Comparison of ENCODE assay signal across 8 cellular contexts in the genomic region with DNA sequence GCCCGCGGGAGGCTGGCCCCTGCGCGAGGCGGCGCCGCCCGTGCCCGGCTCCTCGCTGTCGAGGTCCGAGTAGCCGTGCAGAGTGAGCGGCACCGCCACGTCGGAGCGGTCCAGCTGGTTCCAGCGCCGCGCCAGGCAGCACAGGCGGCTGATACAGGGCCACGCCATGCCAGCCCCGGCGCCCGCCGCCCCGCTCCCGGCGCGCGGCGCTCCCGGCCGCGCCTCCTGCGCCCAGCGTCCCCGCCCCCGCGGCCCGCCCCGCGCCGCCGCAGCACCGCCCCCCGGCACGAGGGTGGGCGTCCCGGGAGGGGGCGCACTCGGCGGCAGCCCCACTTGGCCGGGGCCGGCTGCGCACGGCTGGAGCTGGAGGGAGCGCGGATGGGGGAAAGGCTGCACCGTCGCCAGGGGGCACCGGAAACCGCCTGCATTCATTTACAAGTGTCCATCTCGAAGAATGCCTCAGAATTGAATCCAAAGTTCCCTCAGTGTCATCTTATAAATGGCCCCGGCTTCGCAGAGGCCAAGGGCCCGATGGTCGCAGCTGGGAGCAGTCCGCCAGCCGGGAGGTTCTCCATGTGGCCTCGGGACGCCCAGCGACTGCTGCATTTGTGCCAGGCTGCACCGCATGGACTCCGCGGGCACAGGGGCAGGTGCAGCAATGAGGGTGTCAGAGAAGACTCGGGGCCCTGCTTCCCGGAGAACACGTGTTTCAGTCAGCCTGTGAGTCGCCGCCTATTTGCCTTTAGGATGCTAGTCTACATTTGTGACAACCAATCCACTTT. TPM values are rescaled to one million over a fixed set of nuclear protein-coding genes. Genes with fewer than 3 reads are reported as not detected.
DNase-seq lines count a peak whose midpoint lies in the region; ATAC-seq and TF ChIP-seq lines count a peak whose summit lies in the region.

Gene MAP6D1 (minus strand): TSS at position 198 of the 782 bp plus-strand sequence. CDS start 30 bp downstream, at position 168.

- H3K27ac ChIP-seq in PC-3 (ENCODE audit: low read length) = no peak within 1 kb of the TSS
- H3K27ac ChIP-seq in neural cell (ENCODE audit: low read length) = no peak within 1 kb of the TSS

- H3K27me3 ChIP-seq in PC-3 (ENCODE audit: low read length) (no peaks in the 10 kb centered on the region), neural cell (ENCODE audit: insufficient read depth, low read depth, low read length) (peaks cover 16% of the 10 kb centered on the region)

- peak within 1 kb of the TSS; percentile 90 for H2AFZ ChIP-seq in PC-3 (ENCODE audit: low read length)
- H2AFZ ChIP-seq in neural cell (ENCODE audit: low read depth, low read length) = no peak within 1 kb of the TSS

- CTCF ChIA-PET in PC-3 (lab: Charles Lee) = interaction anchor here (0.5 kb wide), 2 partner anchors 30 to 128 kb away, joined by 3 to 4 read pairs; partner anchors contain the start of gene YEATS2
- CTCF ChIA-PET in activated naive CD4-positive, alpha-beta T cell treated with anti-CD3 and anti-CD28 coated beads, Interleukin-2, amount 10 ng/mL, durations not matched to agents 7 days and 5 days (lab: Charles Lee) = interaction anchor here (1.1 kb wide), 1 partner anchor 59 kb away, joined by 4 read pairs; the partner anchor contains the start of gene PARL

- TF ChIP-seq EP300 in neural cell (conservative IDR thresholded peaks at IDR 0.05; ENCODE audit: poor library complexity, severe bottlenecking) = no peak

- H3K9me2 ChIP-seq in PC-3 (replicated peaks; ENCODE audit: low read length) = no peaks in the 10 kb centered on the region
- H3K9me2 ChIP-seq in neural cell (ENCODE audit: insufficient read depth, low read length) = no peaks in the 10 kb centered on the region

- H3K9me3 Mint-ChIP-seq in activated naive CD4-positive, alpha-beta T cell treated with anti-CD3 and anti-CD28 coated beads, Interleukin-2, amount 10 ng/mL, durations not matched to agents 7 days and 5 days = no peaks in the 10 kb centered on the region
- H3K9me3 Mint-ChIP-seq in type B pancreatic cell = no peaks in the 10 kb centered on the region

- no TSS peak for BruUV-seq in PC-3 (replicated peaks; lab: Mats Ljungman, UMichigan)

- H3K4me1 ChIP-seq in PC-3 (ENCODE audit: insufficient read depth, low read length) = peaks cover 8% of the 10 kb centered on the region

- no peak within 1 kb of the TSS for H3K27ac Mint-ChIP-seq in activated naive CD4-positive, alpha-beta T cell treated with anti-CD3 and anti-CD28 coated beads, Interleukin-2, amount 10 ng/mL, durations not matched to agents 7 days and 5 days
- peak within 1 kb of the TSS; percentile 68 for H3K27ac Mint-ChIP-seq in type B pancreatic cell

- H3K36me3 ChIP-seq in PC-3 (ENCODE audit: low read depth, low read length) (peaks cover 9% of the 10 kb centered on the region; the same call in 1 of the 2 replicates), neural cell (ENCODE audit: insufficient read depth, low read length) (no peaks in the 10 kb centered on the region)

- TF ChIP-seq CTCF in PC-3 (conservative IDR thresholded peaks at IDR 0.05; ENCODE audit: low read depth, low read length) (peak; percentile 46), neural cell (IDR thresholded peaks at IDR 0.05; ENCODE audit: poor library complexity, severe bottlenecking) (peak; percentile 35), type B pancreatic cell (conservative IDR thresholded peaks at IDR 0.05) (peak; percentile 62)

- no peaks in the 10 kb centered on the region for H3K9me3 ChIP-seq in PC-3 (ENCODE audit: low read length)
- H3K9me3 ChIP-seq in neural cell (ENCODE audit: low read length) = no peaks in the 10 kb centered on the region

- H4K20me1 ChIP-seq in PC-3 (ENCODE audit: low read length) = no peaks in the 10 kb centered on the region
- no peaks in the 10 kb centered on the region for H4K20me1 ChIP-seq in neural cell (ENCODE audit: insufficient read depth)

- DNase-seq in stimulated activated naive CD4-positive, alpha-beta T cell (lab: John Stamatoyannopoulos, UW) = peak; percentile 8 to 56 (median 24)
- no peak for DNase-seq in stimulated activated naive CD4-positive, alpha-beta T cell treated with Interleukin-2 at 50 U/mL for 16 hours (lab: John Stamatoyannopoulos, UW)
- DNase-seq in PC-3 (peak; percentile 54), foreskin melanocyte (peak; percentile 52), type B pancreatic cell (ENCODE audit: extremely low spot score, unreplicated experiment) (peak; percentile 68)
- DNase-seq in activated naive CD4-positive, alpha-beta T cell treated with anti-CD3 and anti-CD28 coated beads, Interleukin-2, amount 10 ng/mL, durations not matched to agents 7 days and 5 days = peak; percentile 54

- H3K9ac ChIP-seq in PC-3 (ENCODE audit: low read length) = peak within 1 kb of the TSS; percentile 56; the same call in 1 of the 2 replicates
- peak within 1 kb of the TSS; percentile 29 for H3K9ac ChIP-seq in neural cell (ENCODE audit: low read length)

- peak within 1 kb of the TSS; percentile 78 for H3K4me3 Mint-ChIP-seq in activated naive CD4-positive, alpha-beta T cell treated with anti-CD3 and anti-CD28 coated beads, Interleukin-2, amount 10 ng/mL, durations not matched to agents 7 days and 5 days
- peak within 1 kb of the TSS; percentile 81 for H3K4me3 Mint-ChIP-seq in type B pancreatic cell

- H3K4me2 ChIP-seq in PC-3 (ENCODE audit: low read length) (peak within 1 kb of the TSS; percentile 96), neural cell (ENCODE audit: low read length) (no peak within 1 kb of the TSS)

- POLR2A ChIA-PET in PC-3 (lab: Charles Lee; ENCODE audit: unreplicated experiment) = no interaction called here

- peak; percentile 68 for ATAC-seq in HG03354 (IDR thresholded peaks at IDR 0.05; ENCODE audit: poor library complexity, severe bottlenecking, unreplicated experiment)
- ATAC-seq in PC-3 = peak; percentile 70

- H3K4me3 ChIP-seq in PC-3 (ENCODE audit: low read length) (peak within 1 kb of the TSS; percentile 92), neural cell (ENCODE audit: low read length) (peak within 1 kb of the TSS; percentile 66)

- H3K79me2 ChIP-seq in PC-3 (ENCODE audit: low read length) (no peaks in the 10 kb centered on the region), neural cell (replicated peaks; ENCODE audit: insufficient read depth, low read length) (no peaks in the 10 kb centered on the region)

- peaks cover 2% of the 10 kb centered on the region for H3K36me3 Mint-ChIP-seq in activated naive CD4-positive, alpha-beta T cell treated with anti-CD3 and anti-CD28 coated beads, Interleukin-2, amount 10 ng/mL, durations not matched to agents 7 days and 5 days
- peaks cover 5% of the 10 kb centered on the region for H3K36me3 Mint-ChIP-seq in type B pancreatic cell

- TF ChIP-seq RAD21 in neural cell (conservative IDR thresholded peaks at IDR 0.05) = no peak

- H3F3A ChIP-seq in PC-3 (ENCODE audit: low read length, unreplicated experiment) (peaks cover 6% of the 10 kb centered on the region), neural cell (ENCODE audit: insufficient read depth, low read length, poor library complexity, severe bottlenecking) (no peaks in the 10 kb centered on the region)

- H3K4me1 Mint-ChIP-seq in activated naive CD4-positive, alpha-beta T cell treated with anti-CD3 and anti-CD28 coated beads, Interleukin-2, amount 10 ng/mL, durations not matched to agents 7 days and 5 days = peaks cover 15% of the 10 kb centered on the region
- H3K4me1 Mint-ChIP-seq in type B pancreatic cell (ENCODE audit: unreplicated experiment) = peaks cover 19% of the 10 kb centered on the region

- intact Hi-C loops in PC-3 (cut with micrococcal nuclease) = loop anchor here (1.0 to 2.0 kb wide), 2 partner anchors 19 to 59 kb away; partner anchors contain the start of gene PARL

- peaks cover 28% of the 10 kb centered on the region for H3K27me3 Mint-ChIP-seq in activated naive CD4-positive, alpha-beta T cell treated with anti-CD3 and anti-CD28 coated beads, Interleukin-2, amount 10 ng/mL, durations not matched to agents 7 days and 5 days
- peaks cover 12% of the 10 kb centered on the region for H3K27me3 Mint-ChIP-seq in type B pancreatic cell

TF ChIP-seq in neural cell, 6 proteins besides CTCF, POLR2A, EP300 and RAD21:
- TF ChIP-seq, protein P1, sequence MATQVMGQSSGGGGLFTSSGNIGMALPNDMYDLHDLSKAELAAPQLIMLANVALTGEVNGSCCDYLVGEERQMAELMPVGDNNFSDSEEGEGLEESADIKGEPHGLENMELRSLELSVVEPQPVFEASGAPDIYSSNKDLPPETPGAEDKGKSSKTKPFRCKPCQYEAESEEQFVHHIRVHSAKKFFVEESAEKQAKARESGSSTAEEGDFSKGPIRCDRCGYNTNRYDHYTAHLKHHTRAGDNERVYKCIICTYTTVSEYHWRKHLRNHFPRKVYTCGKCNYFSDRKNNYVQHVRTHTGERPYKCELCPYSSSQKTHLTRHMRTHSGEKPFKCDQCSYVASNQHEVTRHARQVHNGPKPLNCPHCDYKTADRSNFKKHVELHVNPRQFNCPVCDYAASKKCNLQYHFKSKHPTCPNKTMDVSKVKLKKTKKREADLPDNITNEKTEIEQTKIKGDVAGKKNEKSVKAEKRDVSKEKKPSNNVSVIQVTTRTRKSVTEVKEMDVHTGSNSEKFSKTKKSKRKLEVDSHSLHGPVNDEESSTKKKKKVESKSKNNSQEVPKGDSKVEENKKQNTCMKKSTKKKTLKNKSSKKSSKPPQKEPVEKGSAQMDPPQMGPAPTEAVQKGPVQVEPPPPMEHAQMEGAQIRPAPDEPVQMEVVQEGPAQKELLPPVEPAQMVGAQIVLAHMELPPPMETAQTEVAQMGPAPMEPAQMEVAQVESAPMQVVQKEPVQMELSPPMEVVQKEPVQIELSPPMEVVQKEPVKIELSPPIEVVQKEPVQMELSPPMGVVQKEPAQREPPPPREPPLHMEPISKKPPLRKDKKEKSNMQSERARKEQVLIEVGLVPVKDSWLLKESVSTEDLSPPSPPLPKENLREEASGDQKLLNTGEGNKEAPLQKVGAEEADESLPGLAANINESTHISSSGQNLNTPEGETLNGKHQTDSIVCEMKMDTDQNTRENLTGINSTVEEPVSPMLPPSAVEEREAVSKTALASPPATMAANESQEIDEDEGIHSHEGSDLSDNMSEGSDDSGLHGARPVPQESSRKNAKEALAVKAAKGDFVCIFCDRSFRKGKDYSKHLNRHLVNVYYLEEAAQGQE (IDR thresholded peaks at IDR 0.05; ENCODE audit: borderline replicate concordance) = no peak
- TF ChIP-seq SMC3 (conservative IDR thresholded peaks at IDR 0.05; ENCODE audit: poor library complexity) = no peak
- TF ChIP-seq POLR2AphosphoS5 (IDR thresholded peaks at IDR 0.05) = no peak
- no peak for TF ChIP-seq EZH2 (IDR thresholded peaks at IDR 0.05; ENCODE audit: borderline replicate concordance, insufficient read depth, low read length, poor library complexity, severe bottlenecking)
- no peak for TF ChIP-seq TAF1 (IDR thresholded peaks at IDR 0.05; ENCODE audit: low read depth)
- TF ChIP-seq MXI1 (conservative IDR thresholded peaks at IDR 0.05; ENCODE audit: poor library complexity, severe bottlenecking) = no peak

RNA-seq across cellular contexts. Expression of gene MAP6D1, which starts in this region (rescaled TPM):
- 12.4 and 12.6 TPM in 2 replicates for total RNA-seq in PC-3 (2014; rRNA removed)
- 2.8 and 3.1 TPM in 2 replicates for polyA plus RNA-seq in neural cell
- polyA minus RNA-seq in neural cell = 3.9 and 4.5 TPM in 2 replicates
- total RNA-seq in type B pancreatic cell (ENCODE audit: low replicate concordance) = 3.2 and 3.3 TPM in 2 replicates
